In genomic region chr1:14955986-14956385, GRCh38 we compare ENCODE assay signal across 37 cellular contexts.
"Had no signal": no experiment of that assay in that cellular context is flagged by ENCODE, and none has a peak within 500 bp of the region (broad histone marks: within the 10 kb centered on the region; RNA-seq: fewer than 3 reads in every experiment).

No MANE protein-coding gene starts in this region.

- H3K27ac ChIP-seq: brain microvascular endothelial cell, cardiac muscle cell, Peyer's patch, WERI-Rb-1 had no signal

- H3K36me3 ChIP-seq: cardiac muscle cell, WERI-Rb-1 had no signal

- DNase-seq: activated CD4-positive, alpha-beta memory T cell treated with anti-CD3 and anti-CD28 coated beads, Interleukin-2, amount 10 ng/mL, durations not matched to agents 7 days and 5 days; activated CD4-positive, alpha-beta T cell treated with anti-CD3 and anti-CD28 coated beads for 1 hour; activated CD4-positive, alpha-beta T cell treated with anti-CD3 and anti-CD28 coated beads for 48 hours; activated CD4-positive, CD25-positive, alpha-beta regulatory T cell; activated CD8-positive, alpha-beta memory T cell treated with anti-CD3 and anti-CD28 coated beads for 24 hours; activated CD8-positive, alpha-beta memory T cell treated with anti-CD3 and anti-CD28 coated beads, Interleukin-2, amount 10 ng/mL, durations not matched to agents 7 days and 5 days; activated CD8-positive, alpha-beta memory T cell treated with anti-CD3 and anti-CD28 coated beads, Interleukin-2, amount 50 U/mL, for 48 hours; activated effector memory CD4-positive, alpha-beta T cell treated with anti-CD3 and anti-CD28 coated beads, Interleukin-2, amount 50 U/mL, for 16 hours; activated naive CD4-positive, alpha-beta T cell; activated naive CD4-positive, alpha-beta T cell treated with anti-CD3 and anti-CD28 coated beads, Interleukin-2, amount 50 U/mL, for 16 hours; activated naive CD8-positive, alpha-beta T cell treated with anti-CD3 and anti-CD28 coated beads for 36 hours; activated T-cell treated with anti-CD3 and anti-CD28 coated beads, Interleukin-2, amount 50 U/mL, for 72 hours; amniotic stem cell; aorta; brain microvascular endothelial cell; Karpas-422; KBM-7; MM.1S; MV-4-11; NCI-H1092; NCI-H1436 treated with DMSO at 0.1 percent for 48 hours; NCI-H187 treated with DMSO at 0.1 percent for 48 hours; NCI-H2081; NCI-H748 treated with DMSO at 0.1 percent for 48 hours; NK-92 treated with Interleukin-12 subunit alpha and Interleukin-12 subunit beta, amount 100 ng/mL, for 24 hours; Peyer's patch; RPMI8226; SIG-M5; T-cell; T-helper 17 cell; WERI-Rb-1 had no signal

- H3K4me1 ChIP-seq: Peyer's patch had no signal

- H3K27me3 ChIP-seq: brain microvascular endothelial cell, cardiac muscle cell, Peyer's patch had no signal

- H3K4me1 Mint-ChIP-seq: activated CD4-positive, alpha-beta memory T cell treated with anti-CD3 and anti-CD28 coated beads, Interleukin-2, amount 10 ng/mL, durations not matched to agents 7 days and 5 days; activated CD8-positive, alpha-beta memory T cell treated with anti-CD3 and anti-CD28 coated beads, Interleukin-2, amount 10 ng/mL, durations not matched to agents 7 days and 5 days; activated naive CD8-positive, alpha-beta T cell treated with anti-CD3 and anti-CD28 coated beads for 36 hours; activated T-helper 17 cell treated with anti-CD3 and anti-CD28 coated beads, Interleukin-2, amount 50 U/mL, for 72 hours; central memory CD8-positive, alpha-beta T cell; T-cell; T-helper 17 cell had no signal

- H3K4me3 ChIP-seq: cardiac muscle cell, Peyer's patch had no signal

- H3K36me3 Mint-ChIP-seq: activated CD8-positive, alpha-beta memory T cell treated with anti-CD3 and anti-CD28 coated beads, Interleukin-2, amount 10 ng/mL, durations not matched to agents 7 days and 5 days; activated naive CD8-positive, alpha-beta T cell treated with anti-CD3 and anti-CD28 coated beads for 36 hours; T-cell had no signal

- H3K9me3 Mint-ChIP-seq: activated CD4-positive, alpha-beta memory T cell treated with anti-CD3 and anti-CD28 coated beads, Interleukin-2, amount 10 ng/mL, durations not matched to agents 7 days and 5 days; activated naive CD8-positive, alpha-beta T cell treated with anti-CD3 and anti-CD28 coated beads for 36 hours; activated T-cell treated with anti-CD3 and anti-CD28 coated beads, Interleukin-2, amount 50 U/mL, for 72 hours; activated T-helper 17 cell treated with anti-CD3 and anti-CD28 coated beads, Interleukin-2, amount 50 U/mL, for 72 hours; central memory CD8-positive, alpha-beta T cell; T-cell had no signal

- H3K27me3 Mint-ChIP-seq: activated CD4-positive, alpha-beta memory T cell treated with anti-CD3 and anti-CD28 coated beads, Interleukin-2, amount 10 ng/mL, durations not matched to agents 7 days and 5 days; activated CD8-positive, alpha-beta memory T cell treated with anti-CD3 and anti-CD28 coated beads, Interleukin-2, amount 10 ng/mL, durations not matched to agents 7 days and 5 days; activated naive CD8-positive, alpha-beta T cell treated with anti-CD3 and anti-CD28 coated beads for 36 hours; activated T-helper 17 cell treated with anti-CD3 and anti-CD28 coated beads, Interleukin-2, amount 50 U/mL, for 72 hours; T-cell had no signal

- H3K9me3 ChIP-seq: Peyer's patch had no signal

- ATAC-seq: activated CD8-positive, alpha-beta memory T cell treated with anti-CD3 and anti-CD28 coated beads, Interleukin-2, amount 10 ng/mL, durations not matched to agents 7 days and 5 days; activated T-cell treated with anti-CD3 and anti-CD28 coated beads, Interleukin-2, amount 50 U/mL, for 72 hours; activated T-helper 17 cell treated with anti-CD3 and anti-CD28 coated beads, Interleukin-2, amount 50 U/mL, for 72 hours; PC-3; Right ventricle myocardium inferior; SK-N-SH treated with all-trans-retinoic acid at 6 μM for 48 hours; T-cell; T-helper 17 cell had no signal

- H3K4me3 Mint-ChIP-seq: activated CD4-positive, alpha-beta memory T cell treated with anti-CD3 and anti-CD28 coated beads, Interleukin-2, amount 10 ng/mL, durations not matched to agents 7 days and 5 days; activated CD8-positive, alpha-beta memory T cell treated with anti-CD3 and anti-CD28 coated beads, Interleukin-2, amount 10 ng/mL, durations not matched to agents 7 days and 5 days; activated naive CD8-positive, alpha-beta T cell treated with anti-CD3 and anti-CD28 coated beads for 36 hours; activated T-cell treated with anti-CD3 and anti-CD28 coated beads, Interleukin-2, amount 50 U/mL, for 72 hours; activated T-helper 17 cell treated with anti-CD3 and anti-CD28 coated beads, Interleukin-2, amount 50 U/mL, for 72 hours; central memory CD8-positive, alpha-beta T cell; T-cell; T-helper 17 cell had no signal
